ENCODE assay signal across 26 cellular contexts in the genomic region with DNA sequence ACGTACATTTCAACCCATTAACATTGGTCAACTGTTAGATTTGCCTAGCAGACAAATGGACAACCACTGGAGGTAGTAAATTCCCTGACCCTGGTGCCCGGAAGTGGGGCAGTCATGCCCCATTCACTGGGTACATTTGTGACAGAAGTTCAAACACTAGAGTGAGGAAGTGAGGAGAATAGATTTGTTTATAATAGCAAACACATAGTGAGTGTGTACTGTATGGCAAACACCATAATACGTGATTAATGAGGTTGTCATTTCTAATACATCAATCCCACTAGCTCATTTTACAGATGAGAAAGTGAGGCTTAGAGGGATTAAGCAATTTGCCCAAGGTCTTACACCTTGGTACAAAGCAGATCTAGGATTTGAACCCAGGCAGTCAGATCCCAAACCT.
DNase-seq lines count a peak whose midpoint lies in the region; ATAC-seq, FAIRE-seq and TF ChIP-seq lines count a peak whose summit lies in the region.
"Had no signal": no experiment of that assay in that cellular context is flagged by ENCODE, and none has a peak within 500 bp of the region (broad histone marks: within the 10 kb centered on the region; RNA-seq: fewer than 3 reads in every experiment).

No MANE protein-coding gene starts in this region.

- no peak for FAIRE-seq in GM12892 (lab: Jason Lieb, UNC)
- FAIRE-seq: GM12878, GM18507 had no signal

- H3K9me3 ChIP-seq in HCT116 (ENCODE audit: control insufficient read depth in 1 of 2, insufficient read depth in 1 of 2, low read depth in 1 of 2, low read length in 2 of 2) = no peaks in the 10 kb centered on the region
- H3K9me3 ChIP-seq in RWPE2 (ENCODE audit: severe bottlenecking) = no peaks in the 10 kb centered on the region
- H3K9me3 ChIP-seq: Peyer's patch had no signal

- TF ChIP-seq RAD21 in HCT116 (IDR thresholded peaks at IDR 0.05; ENCODE audit: low read depth) = no peak

- peak; percentile 1 for DNase-seq in NCI-H510A treated with DMSO at 0.1 percent for 48 hours (lab: John Stamatoyannopoulos, UW)
- DNase-seq in NCI-H510A (lab: John Stamatoyannopoulos, UW) = no peak
- no peak for DNase-seq in HCT116 (ENCODE audit: low read depth, low spot score)
- DNase-seq in RWPE2 (ENCODE audit: low spot score) = no peak
- DNase-seq in memory B cell (ENCODE audit: low spot score in 2 of 2) = no peak
- no peak for DNase-seq in AG08396 (ENCODE audit: low spot score)
- DNase-seq in GM12892 (ENCODE audit: insufficient read length) = no peak
- DNase-seq: AML-193; C1 segment of cervical spinal cord; Calu3; CD8-positive, alpha-beta T cell; DMS79 treated with DMSO at 0.1 percent for 48 hours; MM.1S; NCI-H1092; NCI-H1436 treated with DMSO at 0.1 percent for 48 hours; NCI-H2029; NCI-H2227 treated with DMSO at 0.1 percent for 48 hours; NCI-H524; Peyer's patch; T1000 had no signal

- H3K36me3 ChIP-seq in HCT116 (ENCODE audit: control insufficient read depth in 1 of 2, insufficient read depth in 2 of 2, low read length in 2 of 2) (no peaks in the 10 kb centered on the region), RWPE2 (ENCODE audit: low read depth) (no peaks in the 10 kb centered on the region)
- H3K36me3 ChIP-seq: Peyer's patch had no signal

- H3K79me2 ChIP-seq in HCT116 (ENCODE audit: insufficient read depth, low read length) = no peaks in the 10 kb centered on the region

- POLR2A ChIA-PET in HCT116 (lab: Charles Lee) = no interaction called here

- H3K9me2 ChIP-seq in HCT116 (ENCODE audit: insufficient read depth) = no peaks in the 10 kb centered on the region

- H3K4me3 ChIP-seq in HCT116 (replicated peaks in 1 of 2; ENCODE audit: low read depth in 1 of 2, low read length in 2 of 2) = peak overlapping the region in 1 of 2 experiments; percentile 13; a peak in 1 of 4 replicates
- H3K4me3 ChIP-seq in RWPE2 (ENCODE audit: severe bottlenecking) = no peak overlapping the region
- H3K4me3 ChIP-seq: GM12878, GM23338, Peyer's patch had no signal

- peaks cover 14 to 23% of the 10 kb centered on the region in 2 experiments for H3K4me1 ChIP-seq in HCT116 (ENCODE audit: control insufficient read depth in 1 of 2, insufficient read depth in 2 of 2, low read length in 2 of 2)
- peaks cover 13% of the 10 kb centered on the region for H3K4me1 ChIP-seq in RWPE2 (ENCODE audit: insufficient read depth, poor library complexity, severe bottlenecking)
- H3K4me1 ChIP-seq: Peyer's patch had no signal

- no peak overlapping the region for H3K9ac ChIP-seq in HCT116 (ENCODE audit: low read length)

- H3K27me3 ChIP-seq in HCT116 (ENCODE audit: insufficient read depth, low read length) = no peaks in the 10 kb centered on the region
- H3K27me3 ChIP-seq in RWPE2 (ENCODE audit: insufficient read depth, poor library complexity, severe bottlenecking) = no peaks in the 10 kb centered on the region
- H3K27me3 ChIP-seq: Peyer's patch had no signal

- no peaks in the 10 kb centered on the region for H3K36me3 Mint-ChIP-seq in memory B cell
- H3K36me3 Mint-ChIP-seq: CD8-positive, alpha-beta T cell had no signal

- no peaks in the 10 kb centered on the region for H3K9me3 Mint-ChIP-seq in memory B cell
- H3K9me3 Mint-ChIP-seq: CD8-positive, alpha-beta T cell had no signal

- H3K4me1 Mint-ChIP-seq in memory B cell = peaks cover 3% of the 10 kb centered on the region
- H3K4me1 Mint-ChIP-seq: GM23338 had no signal

- peak; percentile 33; the same call in 1 of the 2 replicates for ATAC-seq in HCT116
- ATAC-seq in RWPE2 (ENCODE audit: low read depth) = no peak
- ATAC-seq in memory B cell (ENCODE audit: low read depth) = peak; percentile 38
- ATAC-seq in HG03439 (IDR thresholded peaks at IDR 0.05; ENCODE audit: unreplicated experiment) = no peak
- ATAC-seq: CD8-positive, alpha-beta T cell; GM12878; GM23338 had no signal

- TF ChIP-seq POLR2A in HCT116 (IDR thresholded peaks at IDR 0.05; ENCODE audit: borderline replicate concordance, extremely low read depth, insufficient read depth, insufficient read length) = no peak
- no peak for TF ChIP-seq POLR2A in GM12892 (IDR thresholded peaks at IDR 0.05; ENCODE audit: low read depth, low read length)

- peak overlapping the region; percentile 88 for H2AFZ ChIP-seq in HCT116 (ENCODE audit: low read depth, low read length, poor library complexity, severe bottlenecking)
- H2AFZ ChIP-seq: GM23338 had no signal

- peak overlapping the region; percentile 37; the same call in 1 of the 2 replicates for H3K27ac ChIP-seq in HCT116 (ENCODE audit: low read depth, low read length)
- peak overlapping the region; percentile 46 for H3K27ac ChIP-seq in RWPE2 (ENCODE audit: poor library complexity, severe bottlenecking)
- H3K27ac ChIP-seq: 22Rv1, Peyer's patch had no signal

- no peaks in the 10 kb centered on the region for H4K20me1 ChIP-seq in HCT116 (ENCODE audit: insufficient read depth)

- peak overlapping the region; percentile 63 for H3K4me2 ChIP-seq in HCT116 (ENCODE audit: low read length)
- H3K4me2 ChIP-seq: GM23338 had no signal

- no peak overlapping the region for H3K4me3 Mint-ChIP-seq in memory B cell
- H3K4me3 Mint-ChIP-seq: CD8-positive, alpha-beta T cell; GM23338; T-helper 1 cell treated with Interleukin-12 subunit alpha and Interleukin-12 subunit beta and Interleukin-4 antibody, amounts not matched to agents 30 μg/mL and 1 μg/mL, for 36 hours had no signal

- no peaks in the 10 kb centered on the region for H3K27me3 Mint-ChIP-seq in memory B cell

- H3K27ac Mint-ChIP-seq in memory B cell = no peak overlapping the region
- H3K27ac Mint-ChIP-seq: CD8-positive, alpha-beta T cell; GM23338; T-helper 1 cell treated with Interleukin-12 subunit alpha and Interleukin-12 subunit beta and Interleukin-4 antibody, amounts not matched to agents 30 μg/mL and 1 μg/mL, for 36 hours had no signal

- RAD21 ChIA-PET in HCT116 (lab: Charles Lee; ENCODE audit: low non-redundant PET in 1 of 2, low total read pairs in 2 of 2, uncharacterized antibody in 2 of 2, unreplicated experiment in 2 of 2) = no interaction called here

- no TSS peak for BruUV-seq in HCT116 (replicated peaks; lab: Mats Ljungman, UMichigan)

- intact Hi-C loops in HCT116 (cut with micrococcal nuclease) = no loop called here

- CTCF ChIA-PET in HCT116 (lab: Charles Lee) = no interaction called here

- no peak for TF ChIP-seq CTCF in HCT116 (IDR thresholded peaks at IDR 0.05 in 2 of 3, conservative IDR thresholded peaks at IDR 0.05 in 1 of 3; ENCODE audit: borderline replicate concordance in 1 of 3, insufficient read depth in 1 of 3, low read depth in 2 of 3, low read length in 2 of 3)
- no peak for TF ChIP-seq CTCF in RWPE2 (IDR thresholded peaks at IDR 0.05; ENCODE audit: poor library complexity, severe bottlenecking)

TF ChIP-seq in HCT116, 20 proteins besides CTCF, POLR2A, EP300 and RAD21:
- TF ChIP-seq SIN3A (IDR thresholded peaks at IDR 0.05; ENCODE audit: low read depth) (no peak), CBX3 (IDR thresholded peaks at IDR 0.05; ENCODE audit: low read depth) (no peak), ZFX (IDR thresholded peaks at IDR 0.05) (no peak), EZH2phosphoT487 (IDR thresholded peaks at IDR 0.05; ENCODE audit: borderline replicate concordance) (no peak), CEBPB (IDR thresholded peaks at IDR 0.05; ENCODE audit: low read depth) (no peak), FOSL1 (IDR thresholded peaks at IDR 0.05; ENCODE audit: low read depth) (no peak), POLR2AphosphoS5 (IDR thresholded peaks at IDR 0.05; ENCODE audit: low read depth, low read length) (no peak), ZNF274 (IDR thresholded peaks at IDR 0.05; ENCODE audit: low read depth, low read length) (no peak), YY1 (IDR thresholded peaks at IDR 0.05; ENCODE audit: extremely low read depth, insufficient replicate concordance, low read depth, low read length) (no peak), SP1 (IDR thresholded peaks at IDR 0.05; ENCODE audit: low read depth) (no peak), TCF7L2 (IDR thresholded peaks at IDR 0.05; ENCODE audit: borderline replicate concordance, extremely low read depth, insufficient read depth, insufficient read length) (no peak)
- TF ChIP-seq, protein P1, sequence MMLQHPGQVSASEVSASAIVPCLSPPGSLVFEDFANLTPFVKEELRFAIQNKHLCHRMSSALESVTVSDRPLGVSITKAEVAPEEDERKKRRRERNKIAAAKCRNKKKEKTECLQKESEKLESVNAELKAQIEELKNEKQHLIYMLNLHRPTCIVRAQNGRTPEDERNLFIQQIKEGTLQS (IDR thresholded peaks at IDR 0.05) = no peak
- TF ChIP-seq, protein P2, sequence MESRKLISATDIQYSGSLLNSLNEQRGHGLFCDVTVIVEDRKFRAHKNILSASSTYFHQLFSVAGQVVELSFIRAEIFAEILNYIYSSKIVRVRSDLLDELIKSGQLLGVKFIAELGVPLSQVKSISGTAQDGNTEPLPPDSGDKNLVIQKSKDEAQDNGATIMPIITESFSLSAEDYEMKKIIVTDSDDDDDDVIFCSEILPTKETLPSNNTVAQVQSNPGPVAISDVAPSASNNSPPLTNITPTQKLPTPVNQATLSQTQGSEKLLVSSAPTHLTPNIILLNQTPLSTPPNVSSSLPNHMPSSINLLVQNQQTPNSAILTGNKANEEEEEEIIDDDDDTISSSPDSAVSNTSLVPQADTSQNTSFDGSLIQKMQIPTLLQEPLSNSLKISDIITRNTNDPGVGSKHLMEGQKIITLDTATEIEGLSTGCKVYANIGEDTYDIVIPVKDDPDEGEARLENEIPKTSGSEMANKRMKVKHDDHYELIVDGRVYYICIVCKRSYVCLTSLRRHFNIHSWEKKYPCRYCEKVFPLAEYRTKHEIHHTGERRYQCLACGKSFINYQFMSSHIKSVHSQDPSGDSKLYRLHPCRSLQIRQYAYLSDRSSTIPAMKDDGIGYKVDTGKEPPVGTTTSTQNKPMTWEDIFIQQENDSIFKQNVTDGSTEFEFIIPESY (IDR thresholded peaks at IDR 0.05; ENCODE audit: extremely low read depth, insufficient replicate concordance, low read length) = no peak
TF ChIP-seq in HCT116: peak in this region for 0.

Comparison
In these comparisons a context has a peak if more than half of its experiments do, and no peak if none do; other contexts are left out.
1. ATAC-seq: peak in HCT116 (single experiment) and memory B cell (single experiment); none in RWPE2 (single experiment) and HG03439 (single experiment).